ENCODE assay signal across 8 cellular contexts in genomic region chr16:81316176-81316496, GRCh38. TPM values are rescaled to one million over a fixed set of nuclear protein-coding genes. Genes with fewer than 3 reads are reported as not detected.
DNase-seq lines count a peak whose midpoint lies in the region; ATAC-seq, FAIRE-seq and TF ChIP-seq lines count a peak whose summit lies in the region.

No MANE protein-coding gene starts in this region.

- intact Hi-C loops in activated CD4-positive, alpha-beta T cell treated with anti-CD3 and anti-CD28 coated beads for 36 hours (cut with DNase I, micrococcal nuclease) = loop anchor here (5.0 to 10.0 kb wide), 4 partner anchors 36 to 859 kb away; partner anchors contain the start of genes CENPN (in 1 of the 2), CMC2 (in 1 of the 2) and MPHOSPH6 (in 1 of the 2)
- intact Hi-C loops in activated T-helper 2 cell treated with anti-CD3 and anti-CD28 coated beads, Interferon-gamma antibody, Interleukin-2, Interleukin-4, amounts not matched to agents 10 μg/mL and 5 μg/mL and 100 μg/mL, durations not matched to agents 14 hours and 24 hours and 36 hours (cut with micrococcal nuclease) = loop anchor here (10.0 kb wide), 3 partner anchors 129 to 311 kb away; partner anchors contain the start of genes CENPN, CMC2, CMIP and GCSH
- intact Hi-C loops in kidney (cut with DNase I) (no loop called here), mucosa of descending colon (cut with DNase I, micrococcal nuclease) (no loop called here)

- no peak overlapping the region for H3K27ac ChIP-seq in kidney (ENCODE audit: low read depth in 2 of 2, low read length in 2 of 2)
- H3K27ac ChIP-seq in substantia nigra (ENCODE audit: low read depth, low read length, poor library complexity, severe bottlenecking) = peak overlapping the region; percentile 19

- H3K4me3 Mint-ChIP-seq in activated CD4-positive, alpha-beta T cell treated with anti-CD3 and anti-CD28 coated beads for 36 hours = peak overlapping the region; percentile 99
- peak overlapping the region; percentile 83 for H3K4me3 Mint-ChIP-seq in activated T-helper 2 cell treated with anti-CD3 and anti-CD28 coated beads, Interferon-gamma antibody, Interleukin-2, Interleukin-4, amounts not matched to agents 10 μg/mL and 5 μg/mL and 100 μg/mL, durations not matched to agents 14 hours and 24 hours and 36 hours (ENCODE audit: low read depth)

- H3K9me3 ChIP-seq in kidney (ENCODE audit: control insufficient read depth in 1 of 2, low read length in 2 of 2) (no peaks in the 10 kb centered on the region), mucosa of descending colon (no peaks in the 10 kb centered on the region)

- H3K27me3 Mint-ChIP-seq in activated CD4-positive, alpha-beta T cell treated with anti-CD3 and anti-CD28 coated beads for 36 hours = no peaks in the 10 kb centered on the region
- H3K27me3 Mint-ChIP-seq in activated T-helper 2 cell treated with anti-CD3 and anti-CD28 coated beads, Interferon-gamma antibody, Interleukin-2, Interleukin-4, amounts not matched to agents 10 μg/mL and 5 μg/mL and 100 μg/mL, durations not matched to agents 14 hours and 24 hours and 36 hours (ENCODE audit: low read depth) = no peaks in the 10 kb centered on the region

- H3K36me3 Mint-ChIP-seq in activated CD4-positive, alpha-beta T cell treated with anti-CD3 and anti-CD28 coated beads for 36 hours (ENCODE audit: low read depth) = peaks cover 8% of the 10 kb centered on the region
- H3K36me3 Mint-ChIP-seq in activated T-helper 2 cell treated with anti-CD3 and anti-CD28 coated beads, Interferon-gamma antibody, Interleukin-2, Interleukin-4, amounts not matched to agents 10 μg/mL and 5 μg/mL and 100 μg/mL, durations not matched to agents 14 hours and 24 hours and 36 hours (ENCODE audit: low read depth) = peaks cover 7% of the 10 kb centered on the region

- H3K4me1 ChIP-seq in kidney (ENCODE audit: control insufficient read depth in 1 of 2, insufficient read depth in 1 of 2, low read depth in 1 of 2, low read length in 2 of 2) = peaks cover 4 to 9% of the 10 kb centered on the region in 2 donors
- peaks cover 12% of the 10 kb centered on the region for H3K4me1 ChIP-seq in mucosa of descending colon (ENCODE audit: low read depth)

- peak overlapping the region in 1 of 2 donors; percentile 14 for H3K9ac ChIP-seq in kidney (ENCODE audit: low read length in 2 of 2)

- POLR2A ChIA-PET in activated CD4-positive, alpha-beta T cell treated with anti-CD3 and anti-CD28 coated beads for 36 hours (lab: Charles Lee) = no interaction called here

- no peak for ATAC-seq in activated CD4-positive, alpha-beta T cell treated with anti-CD3 and anti-CD28 coated beads for 36 hours
- ATAC-seq in mucosa of descending colon = no peak

- no peak for FAIRE-seq in kidney (lab: Jason Lieb, UNC)

- H3K36me3 ChIP-seq in kidney (ENCODE audit: control insufficient read depth in 1 of 2, insufficient read depth in 2 of 2, low read length in 2 of 2) (no peaks in the 10 kb centered on the region), mucosa of descending colon (ENCODE audit: low read depth) (no peaks in the 10 kb centered on the region)

- H3K4me1 Mint-ChIP-seq in activated CD4-positive, alpha-beta T cell treated with anti-CD3 and anti-CD28 coated beads for 36 hours = peaks cover 65% of the 10 kb centered on the region
- H3K4me1 Mint-ChIP-seq in activated T-helper 2 cell treated with anti-CD3 and anti-CD28 coated beads, Interferon-gamma antibody, Interleukin-2, Interleukin-4, amounts not matched to agents 10 μg/mL and 5 μg/mL and 100 μg/mL, durations not matched to agents 14 hours and 24 hours and 36 hours (ENCODE audit: low read depth) = peaks cover 43% of the 10 kb centered on the region

- H3K27ac Mint-ChIP-seq in activated CD4-positive, alpha-beta T cell treated with anti-CD3 and anti-CD28 coated beads for 36 hours = peak overlapping the region; percentile 67
- H3K27ac Mint-ChIP-seq in activated T-helper 2 cell treated with anti-CD3 and anti-CD28 coated beads, Interferon-gamma antibody, Interleukin-2, Interleukin-4, amounts not matched to agents 10 μg/mL and 5 μg/mL and 100 μg/mL, durations not matched to agents 14 hours and 24 hours and 36 hours = peak overlapping the region; percentile 68

- no peaks in the 10 kb centered on the region for H3K9me3 Mint-ChIP-seq in activated CD4-positive, alpha-beta T cell treated with anti-CD3 and anti-CD28 coated beads for 36 hours (ENCODE audit: low read depth)
- H3K9me3 Mint-ChIP-seq in activated T-helper 2 cell treated with anti-CD3 and anti-CD28 coated beads, Interferon-gamma antibody, Interleukin-2, Interleukin-4, amounts not matched to agents 10 μg/mL and 5 μg/mL and 100 μg/mL, durations not matched to agents 14 hours and 24 hours and 36 hours = no peaks in the 10 kb centered on the region

- no peak for DNase-seq in activated CD4-positive, alpha-beta T cell treated with anti-CD3 and anti-CD28 coated beads for 36 hours
- no peak for DNase-seq in activated CD4-positive, alpha-beta T cell treated with anti-CD3 and anti-CD28 coated beads for 48 hours
- DNase-seq in activated T-helper 2 cell treated with anti-CD3 and anti-CD28 coated beads, Interferon-gamma antibody, Interleukin-2, Interleukin-4, amounts not matched to agents 10 μg/mL and 5 μg/mL and 100 μg/mL, durations not matched to agents 14 hours and 24 hours and 36 hours (ENCODE audit: low spot score) = no peak
- DNase-seq in kidney = no peak
- DNase-seq in substantia nigra (lab: John Stamatoyannopoulos, UW) = no peak
- DNase-seq in GM10266 (ENCODE audit: extremely low spot score) = no peak
- DNase-seq in NCI-H226 = no peak
- no peak for DNase-seq in mucosa of descending colon

- TF ChIP-seq CTCF in kidney (IDR thresholded peaks at IDR 0.05; ENCODE audit: borderline replicate concordance, extremely low read depth, insufficient read depth) (no peak), GM10266 (IDR thresholded peaks at IDR 0.05; ENCODE audit: control insufficient read depth, insufficient read depth, low read depth, missing control alignments) (no peak), mucosa of descending colon (IDR thresholded peaks at IDR 0.05) (no peak)

- H3K4me3 ChIP-seq in kidney (ENCODE audit: low read length in 2 of 2) = peak overlapping the region; percentile 62 to 94
- no peak overlapping the region for H3K4me3 ChIP-seq in mucosa of descending colon

- CTCF ChIA-PET in activated CD4-positive, alpha-beta T cell treated with anti-CD3 and anti-CD28 coated beads for 36 hours (lab: Charles Lee) = interaction anchor here (2.0 kb wide), 1 partner anchor 49 kb away, joined by 5 read pairs; no protein-coding TSS in a partner anchor

RNA-seq across cellular contexts. Expression of gene GAN, which starts 1.4 kb away (rescaled TPM):
- total RNA-seq in activated CD4-positive, alpha-beta T cell treated with anti-CD3 and anti-CD28 coated beads for 36 hours = 10 to 100 TPM; 13.4 to 13.8 TPM
- 14.6 and 15.3 TPM in 2 replicates for total RNA-seq in activated T-helper 2 cell treated with anti-CD3 and anti-CD28 coated beads, Interferon-gamma antibody, Interleukin-2, Interleukin-4, amounts not matched to agents 10 μg/mL and 5 μg/mL and 100 μg/mL, durations not matched to agents 14 hours and 24 hours and 36 hours
- total RNA-seq in kidney (7.7 TPM), mucosa of descending colon (10 to 100 TPM; 15.5 to 23.2 (median 21.1) TPM)
- 0.60 TPM for polyA plus RNA-seq in kidney (ENCODE audit: insufficient read depth, low read depth, low replicate concordance)

Comparison
In these comparisons a context has a peak if more than half of its experiments do, and no peak if none do; other contexts are left out.
1. intact Hi-C loops: an anchor here in activated CD4-positive, alpha-beta T cell treated with anti-CD3 and anti-CD28 coated beads for 36 hours (5.0 to 10.0 kb wide) and activated T-helper 2 cell treated with anti-CD3 and anti-CD28 coated beads, Interferon-gamma antibody, Interleukin-2, Interleukin-4, amounts not matched to agents 10 μg/mL and 5 μg/mL and 100 μg/mL, durations not matched to agents 14 hours and 24 hours and 36 hours (10.0 kb wide); none called in kidney and mucosa of descending colon.